Comparison of ENCODE assay signal across 1 cellular context in genomic region chr15:56194035-56194434, GRCh38.
TF ChIP-seq lines count a peak whose summit lies in the region.

No MANE protein-coding gene starts in this region.

TF ChIP-seq in GM12878, 131 proteins besides CTCF, POLR2A, EP300 and RAD21:
- TF ChIP-seq BACH1 (IDR thresholded peaks at IDR 0.05; ENCODE audit: borderline replicate concordance) (no peak), ZNF592 (IDR thresholded peaks at IDR 0.05) (no peak), SMC3 (IDR thresholded peaks at IDR 0.05; ENCODE audit: borderline replicate concordance, low read length) (no peak), NR2C1 (IDR thresholded peaks at IDR 0.05) (no peak), ZNF384 (IDR thresholded peaks at IDR 0.05; ENCODE audit: borderline replicate concordance, low read depth, low read length) (no peak), HDGF (IDR thresholded peaks at IDR 0.05) (no peak), MYB (IDR thresholded peaks at IDR 0.05; ENCODE audit: borderline replicate concordance, low read depth, low read length) (no peak), FOS (IDR thresholded peaks at IDR 0.05; ENCODE audit: borderline replicate concordance, extremely low read depth, insufficient read length) (no peak), NFYA (IDR thresholded peaks at IDR 0.05; ENCODE audit: borderline replicate concordance, low read depth, low read length) (no peak), STAT3 (IDR thresholded peaks at IDR 0.05; ENCODE audit: low read depth, low read length) (no peak), SMAD1 (IDR thresholded peaks at IDR 0.05; ENCODE audit: low read depth, partially characterized antibody) (no peak), NFXL1 (IDR thresholded peaks at IDR 0.05; ENCODE audit: borderline replicate concordance) (no peak), ZBTB33 (IDR thresholded peaks at IDR 0.05) (no peak), TBL1XR1 (IDR thresholded peaks at IDR 0.05; ENCODE audit: low read depth, low read length) (no peak), PBX3 (IDR thresholded peaks at IDR 0.05; ENCODE audit: insufficient replicate concordance, low read depth, low read length) (no peak), NR2C2 (IDR thresholded peaks at IDR 0.05; ENCODE audit: borderline replicate concordance, control insufficient read depth, insufficient read length, low read depth) (no peak), TCF7 (IDR thresholded peaks at IDR 0.05; ENCODE audit: borderline replicate concordance) (no peak), ATF2 (IDR thresholded peaks at IDR 0.05; ENCODE audit: low read length) (no peak), CUX1 (IDR thresholded peaks at IDR 0.05; ENCODE audit: insufficient replicate concordance, low read depth, low read length) (no peak), SREBF2 (IDR thresholded peaks at IDR 0.05; ENCODE audit: low read length) (no peak)
